ENCODE assay signal across 18 cellular contexts in the genomic region with DNA sequence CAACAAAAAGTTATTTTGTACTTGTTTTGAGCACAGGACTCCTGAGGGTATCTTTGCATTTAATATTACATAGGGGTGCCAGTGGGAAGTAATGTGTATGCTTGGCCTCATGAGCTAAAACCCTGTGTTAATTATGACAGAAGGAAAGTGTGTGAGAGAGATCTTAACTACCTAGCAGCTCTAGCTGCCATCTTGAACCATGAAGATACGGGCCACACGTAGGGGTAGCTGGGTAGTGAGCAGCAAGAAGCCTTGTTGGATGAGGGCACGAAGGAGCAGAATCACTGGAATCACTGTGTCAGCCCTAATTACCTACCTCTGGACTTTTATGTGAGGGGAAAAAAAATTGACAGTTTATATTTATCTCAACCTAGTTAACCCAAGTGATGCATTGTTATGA.
"Had no signal": no experiment of that assay in that cellular context is flagged by ENCODE, and none has a peak within 500 bp of the region (broad histone marks: within the 10 kb centered on the region; RNA-seq: fewer than 3 reads in every experiment).

No MANE protein-coding gene starts in this region.

- H3K4me1 Mint-ChIP-seq: nephron had no signal

- DNase-seq: activated CD4-positive, CD25-positive, alpha-beta regulatory T cell treated with anti-CD3 and anti-CD28 coated beads, Interleukin-2, amount 50 U/mL, for 72 hours; activated CD8-positive, alpha-beta memory T cell treated with anti-CD3 and anti-CD28 coated beads, Interleukin-2, amount 10 ng/mL, durations not matched to agents 7 days and 5 days; activated effector memory CD4-positive, alpha-beta T cell treated with Interleukin-2 at 50 U/mL for 16 hours; activated T-cell treated with anti-CD3 and anti-CD28 coated beads, Interleukin-2, amount 50 U/mL, for 1 hour; adrenal gland; dorsolateral prefrontal cortex; islet precursor cell; left lung; mesenchymal stem cell; occipital lobe; stimulated activated CD4-positive, alpha-beta T cell treated with anti-CD3 and anti-CD28 coated beads, Interleukin-15, amount 100 ng/mL, for 24 hours; stimulated activated CD4-positive, alpha-beta T cell treated with anti-CD3 and anti-CD28 coated beads, Interleukin-4, amount 100 ng/mL, for 1 hour; stomach had no signal

- H3K27me3 ChIP-seq: adrenal gland, dorsolateral prefrontal cortex, gastroesophageal sphincter, left lung, stomach had no signal

- H3K4me3 ChIP-seq: adrenal gland, dorsolateral prefrontal cortex, gastroesophageal sphincter, left lung, skin epidermis, stomach, thoracic aorta had no signal

- H3K9me3 ChIP-seq: adrenal gland had no signal

- H3K27ac Mint-ChIP-seq: activated CD8-positive, alpha-beta memory T cell treated with anti-CD3 and anti-CD28 coated beads, Interleukin-2, amount 10 ng/mL, durations not matched to agents 7 days and 5 days; activated naive CD4-positive, alpha-beta T cell treated with anti-CD3 and anti-CD28 coated beads, Interleukin-2, amount 50 U/mL, for 24 hours; nephron had no signal

- ATAC-seq: activated CD8-positive, alpha-beta memory T cell treated with anti-CD3 and anti-CD28 coated beads, Interleukin-2, amount 10 ng/mL, durations not matched to agents 7 days and 5 days; gastroesophageal sphincter; left lung had no signal

- H3K27me3 Mint-ChIP-seq: activated naive CD4-positive, alpha-beta T cell treated with anti-CD3 and anti-CD28 coated beads, Interleukin-2, amount 50 U/mL, for 24 hours had no signal

- H3K27ac ChIP-seq: adrenal gland, dorsolateral prefrontal cortex, gastroesophageal sphincter, left lung, skin epidermis, stomach, thoracic aorta had no signal

- H3K4me3 Mint-ChIP-seq: activated CD8-positive, alpha-beta memory T cell treated with anti-CD3 and anti-CD28 coated beads, Interleukin-2, amount 10 ng/mL, durations not matched to agents 7 days and 5 days; activated naive CD4-positive, alpha-beta T cell treated with anti-CD3 and anti-CD28 coated beads, Interleukin-2, amount 50 U/mL, for 24 hours; nephron had no signal
